1 cellular context compared by ENCODE assay signal in the genomic region with DNA sequence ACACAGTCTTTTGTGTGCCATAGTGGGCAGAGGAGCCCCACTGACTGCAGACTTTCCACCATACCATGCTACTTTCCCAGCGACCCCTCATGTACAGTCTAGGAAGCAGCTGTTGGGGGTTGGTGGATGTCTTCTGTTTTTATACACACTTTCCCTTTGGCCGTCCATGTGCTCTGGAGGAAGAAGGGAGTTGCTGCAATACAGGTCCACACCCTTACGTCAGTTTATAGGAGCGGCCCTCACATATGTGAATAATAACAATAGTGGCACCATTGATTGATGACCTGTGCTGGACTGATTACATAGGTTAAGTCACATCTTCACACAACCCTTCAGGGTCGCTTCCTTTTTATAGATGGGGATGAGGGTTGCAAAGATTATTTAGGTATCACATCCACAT.
TF ChIP-seq lines count a peak whose summit lies in the region.

No MANE protein-coding gene starts in this region.

TF ChIP-seq in IMR-90, 13 proteins besides CTCF, POLR2A, EP300 and RAD21:
- TF ChIP-seq MAZ (IDR thresholded peaks at IDR 0.05; ENCODE audit: borderline replicate concordance, low read depth, low read length) (no peak), MAFK (IDR thresholded peaks at IDR 0.05; ENCODE audit: low read depth, low read length) (no peak), NFE2L2 (IDR thresholded peaks at IDR 0.05; ENCODE audit: low read depth, low read length) (no peak), RCOR1 (IDR thresholded peaks at IDR 0.05; ENCODE audit: insufficient replicate concordance, low read length) (no peak), CHD1 (IDR thresholded peaks at IDR 0.05; ENCODE audit: low read depth, low read length) (no peak), MXI1 (IDR thresholded peaks at IDR 0.05; ENCODE audit: borderline replicate concordance, low read depth, low read length) (no peak), CEBPB (IDR thresholded peaks at IDR 0.05; ENCODE audit: low read depth, low read length) (no peak), SMC3 (IDR thresholded peaks at IDR 0.05; ENCODE audit: low read depth, low read length) (no peak), RFX5 (IDR thresholded peaks at IDR 0.05; ENCODE audit: low read depth, low read length) (no peak), FOS (IDR thresholded peaks at IDR 0.05; ENCODE audit: low read depth, low read length) (no peak), BHLHE40 (IDR thresholded peaks at IDR 0.05; ENCODE audit: low read depth, low read length) (no peak)
- TF ChIP-seq, protein P1, sequence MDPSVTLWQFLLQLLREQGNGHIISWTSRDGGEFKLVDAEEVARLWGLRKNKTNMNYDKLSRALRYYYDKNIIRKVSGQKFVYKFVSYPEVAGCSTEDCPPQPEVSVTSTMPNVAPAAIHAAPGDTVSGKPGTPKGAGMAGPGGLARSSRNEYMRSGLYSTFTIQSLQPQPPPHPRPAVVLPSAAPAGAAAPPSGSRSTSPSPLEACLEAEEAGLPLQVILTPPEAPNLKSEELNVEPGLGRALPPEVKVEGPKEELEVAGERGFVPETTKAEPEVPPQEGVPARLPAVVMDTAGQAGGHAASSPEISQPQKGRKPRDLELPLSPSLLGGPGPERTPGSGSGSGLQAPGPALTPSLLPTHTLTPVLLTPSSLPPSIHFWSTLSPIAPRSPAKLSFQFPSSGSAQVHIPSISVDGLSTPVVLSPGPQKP (IDR thresholded peaks at IDR 0.05; ENCODE audit: borderline replicate concordance, low read depth, low read length), result no peak
- TF ChIP-seq, protein P2, sequence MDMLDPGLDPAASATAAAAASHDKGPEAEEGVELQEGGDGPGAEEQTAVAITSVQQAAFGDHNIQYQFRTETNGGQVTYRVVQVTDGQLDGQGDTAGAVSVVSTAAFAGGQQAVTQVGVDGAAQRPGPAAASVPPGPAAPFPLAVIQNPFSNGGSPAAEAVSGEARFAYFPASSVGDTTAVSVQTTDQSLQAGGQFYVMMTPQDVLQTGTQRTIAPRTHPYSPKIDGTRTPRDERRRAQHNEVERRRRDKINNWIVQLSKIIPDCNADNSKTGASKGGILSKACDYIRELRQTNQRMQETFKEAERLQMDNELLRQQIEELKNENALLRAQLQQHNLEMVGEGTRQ (IDR thresholded peaks at IDR 0.05; ENCODE audit: low read depth, low read length), result no peak
